In genomic region chr3:41323455-41323854, GRCh38 we compare ENCODE assay signal across 18 cellular contexts.
DNase-seq lines count a peak whose midpoint lies in the region; ATAC-seq and TF ChIP-seq lines count a peak whose summit lies in the region.
"Had no signal": no experiment of that assay in that cellular context is flagged by ENCODE, and none has a peak within 500 bp of the region (broad histone marks: within the 10 kb centered on the region; RNA-seq: fewer than 3 reads in every experiment).

No MANE protein-coding gene starts in this region.

- no peaks in the 10 kb centered on the region for H3K9me2 ChIP-seq in GM23338 (ENCODE audit: insufficient read depth)

- no peak overlapping the region for H3K4me3 ChIP-seq in GM23338

- no peak for ATAC-seq in GM23338
- ATAC-seq: HCT116 had no signal

- peaks cover 4% of the 10 kb centered on the region; the same call in 1 of the 2 replicates for H3F3A ChIP-seq in GM23338 (replicated peaks; ENCODE audit: low read depth)

- H3K4me1 Mint-ChIP-seq in GM23338: peaks cover 58% of the 10 kb centered on the region
- H3K4me1 Mint-ChIP-seq in brain: peaks cover 34% of the 10 kb centered on the region
- peaks cover 16% of the 10 kb centered on the region for H3K4me1 Mint-ChIP-seq in progenitor cell of endocrine pancreas (ENCODE audit: low read depth)
- no peaks in the 10 kb centered on the region for H3K4me1 Mint-ChIP-seq in activated CD4-positive, alpha-beta memory T cell treated with anti-CD3 and anti-CD28 coated beads for 36 hours (ENCODE audit: low read depth)
- H3K4me1 Mint-ChIP-seq: CD14-positive monocyte; CD8-positive, alpha-beta memory T cell had no signal

- intact Hi-C loops in activated CD4-positive, alpha-beta memory T cell treated with anti-CD3 and anti-CD28 coated beads for 36 hours (cut with micrococcal nuclease): no loop called here

- DNase-seq in NCI-H146 (lab: John Stamatoyannopoulos, UW): peak; percentile 14
- no peak for DNase-seq in NCI-H146 treated with DMSO at 0.1 percent for 48 hours (lab: John Stamatoyannopoulos, UW; ENCODE audit: unreplicated experiment)
- DNase-seq in GM23338 (ENCODE audit: low spot score): no peak
- DNase-seq in progenitor cell of endocrine pancreas (ENCODE audit: low spot score, unreplicated experiment): no peak
- no peak for DNase-seq in cerebellar cortex (ENCODE audit: low spot score)
- DNase-seq in activated CD4-positive, alpha-beta memory T cell treated with anti-CD3 and anti-CD28 coated beads for 36 hours: no peak
- DNase-seq: 8988T; ACHN; BE2C; CD8-positive, alpha-beta memory T cell; DND-41; KBM-7; MM.1S; NCI-H187; RPMI8226 had no signal

- no peaks in the 10 kb centered on the region for H3K36me3 Mint-ChIP-seq in GM23338 (ENCODE audit: low read depth)
- no peaks in the 10 kb centered on the region for H3K36me3 Mint-ChIP-seq in brain
- H3K36me3 Mint-ChIP-seq in progenitor cell of endocrine pancreas (ENCODE audit: insufficient read depth): no peaks in the 10 kb centered on the region
- H3K36me3 Mint-ChIP-seq in activated CD4-positive, alpha-beta memory T cell treated with anti-CD3 and anti-CD28 coated beads for 36 hours: peaks cover 2% of the 10 kb centered on the region

- TF ChIP-seq CTCF in GM23338 (conservative IDR thresholded peaks at IDR 0.05; ENCODE audit: low read depth in 2 of 2): no peak
- TF ChIP-seq CTCF in brain (conservative IDR thresholded peaks at IDR 0.05): no peak
- TF ChIP-seq CTCF in progenitor cell of endocrine pancreas (IDR thresholded peaks at IDR 0.05; ENCODE audit: unreplicated experiment): no peak

- no peak overlapping the region for H2AFZ ChIP-seq in GM23338

- H3K27me3 ChIP-seq in GM23338 (ENCODE audit: insufficient read depth): no peaks in the 10 kb centered on the region
- H3K27me3 ChIP-seq: BE2C had no signal

- H3K27me3 Mint-ChIP-seq in GM23338 (ENCODE audit: insufficient read depth, low read depth, poor library complexity) (peaks cover 2% of the 10 kb centered on the region), brain (no peaks in the 10 kb centered on the region), progenitor cell of endocrine pancreas (no peaks in the 10 kb centered on the region)
- H3K27me3 Mint-ChIP-seq in activated CD4-positive, alpha-beta memory T cell treated with anti-CD3 and anti-CD28 coated beads for 36 hours: no peaks in the 10 kb centered on the region
- H3K27me3 Mint-ChIP-seq: CD8-positive, alpha-beta memory T cell had no signal

- CTCF ChIA-PET in activated CD4-positive, alpha-beta memory T cell treated with anti-CD3 and anti-CD28 coated beads for 36 hours (lab: Charles Lee): no interaction called here

- no peaks in the 10 kb centered on the region for H3K79me2 ChIP-seq in GM23338 (replicated peaks; ENCODE audit: insufficient read depth)

- H3K4me1 ChIP-seq in GM23338 (ENCODE audit: insufficient read depth): peaks cover 37% of the 10 kb centered on the region
- H3K4me1 ChIP-seq: BE2C had no signal

- H3K27ac ChIP-seq in GM23338 (ENCODE audit: low read depth): no peak overlapping the region

- POLR2A ChIA-PET in activated CD4-positive, alpha-beta memory T cell treated with anti-CD3 and anti-CD28 coated beads for 36 hours (lab: Charles Lee): no interaction called here

- H3K9me3 Mint-ChIP-seq in GM23338 (no peaks in the 10 kb centered on the region), brain (peaks cover 0 to 2% (median 0%) of the 10 kb centered on the region in 5 experiments), progenitor cell of endocrine pancreas (ENCODE audit: low read depth) (no peaks in the 10 kb centered on the region)
- no peaks in the 10 kb centered on the region for H3K9me3 Mint-ChIP-seq in activated CD4-positive, alpha-beta memory T cell treated with anti-CD3 and anti-CD28 coated beads for 36 hours
- H3K9me3 Mint-ChIP-seq: CD8-positive, alpha-beta memory T cell had no signal

- H3K4me3 Mint-ChIP-seq in GM23338 (no peak overlapping the region), brain (no peak overlapping the region), progenitor cell of endocrine pancreas (ENCODE audit: low read depth) (no peak overlapping the region)
- no peak overlapping the region for H3K4me3 Mint-ChIP-seq in activated CD4-positive, alpha-beta memory T cell treated with anti-CD3 and anti-CD28 coated beads for 36 hours
- H3K4me3 Mint-ChIP-seq: CD14-positive monocyte; CD8-positive, alpha-beta memory T cell had no signal

- no peaks in the 10 kb centered on the region for H3K36me3 ChIP-seq in GM23338 (ENCODE audit: insufficient read depth)
- H3K36me3 ChIP-seq: BE2C had no signal

- 0 out of 2 replicates have a peak overlapping the region, but pooled peaks have one; percentile 32 for H3K27ac Mint-ChIP-seq in GM23338
- H3K27ac Mint-ChIP-seq in brain: peak overlapping the region in 3 of 5 experiments; percentile 21 to 76 (median 64)
- peak overlapping the region; percentile 62 for H3K27ac Mint-ChIP-seq in progenitor cell of endocrine pancreas
- H3K27ac Mint-ChIP-seq in activated CD4-positive, alpha-beta memory T cell treated with anti-CD3 and anti-CD28 coated beads for 36 hours: no peak overlapping the region

- no peaks in the 10 kb centered on the region for H4K20me1 ChIP-seq in GM23338 (replicated peaks; ENCODE audit: insufficient read depth)

- H3K4me2 ChIP-seq in GM23338: no peak overlapping the region

TF ChIP-seq in GM23338, 12 proteins besides CTCF, POLR2A, EP300 and RAD21 (continues in another document):
- TF ChIP-seq CREB1 (CRISPR knock-in tag; IDR thresholded peaks at IDR 0.05; ENCODE audit: low read depth) (no peak), ZNF114 (CRISPR knock-in tag; IDR thresholded peaks at IDR 0.05) (no peak), ETS1 (IDR thresholded peaks at IDR 0.05) (no peak), REST (IDR thresholded peaks at IDR 0.05; ENCODE audit: unreplicated experiment) (no peak), NANOG (IDR thresholded peaks at IDR 0.05; ENCODE audit: borderline replicate concordance) (no peak), ZNF331 (CRISPR knock-in tag; IDR thresholded peaks at IDR 0.05; ENCODE audit: low read depth) (no peak), POLR2AphosphoS5 (IDR thresholded peaks at IDR 0.05; ENCODE audit: low read depth) (no peak)
